In genomic region chr9:86322973-86323644, GRCh38 we compare ENCODE assay signal across 1 cellular context.
TF ChIP-seq lines count a peak whose summit lies in the region.

No MANE protein-coding gene starts in this region.

TF ChIP-seq in endothelial cell of umbilical vein, 7 proteins besides CTCF, POLR2A, EP300 and RAD21:
- TF ChIP-seq JUN (IDR thresholded peaks at IDR 0.05; ENCODE audit: borderline replicate concordance, insufficient read depth, insufficient read length, low read depth), result peak; percentile 30
- no peak for TF ChIP-seq MAX (IDR thresholded peaks at IDR 0.05; ENCODE audit: insufficient read depth, insufficient read length)
- TF ChIP-seq MYC (IDR thresholded peaks at IDR 0.05; ENCODE audit: low read depth, low read length), result no peak
- TF ChIP-seq EZH2 (IDR thresholded peaks at IDR 0.05; ENCODE audit: borderline replicate concordance, low read depth, low read length, severe bottlenecking), result no peak
- TF ChIP-seq GATA2 (IDR thresholded peaks at IDR 0.05; ENCODE audit: insufficient read depth, insufficient read length, low read depth, low read length), result peak; percentile 81
- TF ChIP-seq FOS (IDR thresholded peaks at IDR 0.05; ENCODE audit: borderline replicate concordance, insufficient read depth, low read length), result peak; percentile 25
- peak; percentile 53 for TF ChIP-seq POLR2AphosphoS5 (IDR thresholded peaks at IDR 0.05; ENCODE audit: insufficient read depth, low read depth, low read length)
